8 cellular contexts compared by ENCODE assay signal in genomic region chr7:4610768-4611467, GRCh38.
DNase-seq lines count a peak whose midpoint lies in the region; ATAC-seq and TF ChIP-seq lines count a peak whose summit lies in the region.

No MANE protein-coding gene starts in this region.

- H3K36me3 ChIP-seq in neutrophil (no peaks in the 10 kb centered on the region), aorta (ENCODE audit: control insufficient read depth in 1 of 2, insufficient read depth in 2 of 2, low read length in 1 of 2) (no peaks in the 10 kb centered on the region)

- no peak overlapping the region for H3K4me3 ChIP-seq in AG09309 (ENCODE audit: control insufficient read depth, low read depth, low read length)
- no peak overlapping the region for H3K4me3 ChIP-seq in fibroblast of pulmonary artery (replicated peaks; ENCODE audit: low read depth, low read length)
- no peak overlapping the region for H3K4me3 ChIP-seq in neutrophil (ENCODE audit: low read depth in 1 of 2, low read length in 1 of 2)
- H3K4me3 ChIP-seq in aorta (ENCODE audit: low read length in 2 of 2): no peak overlapping the region

- peak; percentile 78 for TF ChIP-seq CTCF in AG09309 (IDR thresholded peaks at IDR 0.05; ENCODE audit: control insufficient read depth, insufficient read depth, low read depth, low read length, missing control alignments)
- peak; percentile 79 for TF ChIP-seq CTCF in fibroblast of pulmonary artery (IDR thresholded peaks at IDR 0.05; ENCODE audit: low read length, missing control alignments)
- TF ChIP-seq CTCF in neutrophil (IDR thresholded peaks at IDR 0.05): peak; percentile 74

- WGBS in aorta, 2 donors: 34 to 35% methylated on average over 8 of the region's 8 CpGs

- intact Hi-C loops in aorta (cut with DNase I): loop anchor here (1.0 kb wide), 1 partner anchor 20 kb away; no protein-coding TSS in a partner anchor

- DNase-seq in AG09309 (ENCODE audit: low read depth) (no peak), HT-29 (ENCODE audit: low spot score) (peak; percentile 91), OCI-M1 (lab: John Stamatoyannopoulos, UW) (peak; percentile 63), fibroblast of pulmonary artery (ENCODE audit: low read depth) (peak; percentile 82), aorta (peak in 1 of 2 donors; percentile 60)
- DNase-seq in activated T-cell treated with anti-CD3 and anti-CD28 coated beads, Interleukin-2, amount 50 U/mL, for 1 hour: peak; percentile 56

- no peak overlapping the region for H3K27ac ChIP-seq in neutrophil
- no peak overlapping the region for H3K27ac ChIP-seq in aorta (ENCODE audit: low read depth in 1 of 2, low read length in 2 of 2)

- peaks cover 17 to 20% of the 10 kb centered on the region in 2 experiments for H3K4me1 ChIP-seq in neutrophil (ENCODE audit: control insufficient read depth in 1 of 2, insufficient read depth in 1 of 2, low read depth in 1 of 2, low read length in 1 of 2)
- H3K4me1 ChIP-seq in aorta (ENCODE audit: control insufficient read depth in 1 of 2, insufficient read depth in 2 of 2, low read length in 2 of 2): no peaks in the 10 kb centered on the region

- no peaks in the 10 kb centered on the region for H3K27me3 ChIP-seq in neutrophil
- no peaks in the 10 kb centered on the region for H3K27me3 ChIP-seq in aorta (ENCODE audit: control insufficient read depth in 1 of 2, insufficient read depth in 2 of 2, low read length in 1 of 2)

- H3K9me3 ChIP-seq in neutrophil (no peaks in the 10 kb centered on the region), aorta (ENCODE audit: control insufficient read depth, low read length) (no peaks in the 10 kb centered on the region)

- peak; percentile 68 for ATAC-seq in GM18861 (IDR thresholded peaks at IDR 0.05; ENCODE audit: unreplicated experiment)
- peak; percentile 85 for ATAC-seq in aorta (ENCODE audit: low FRiP score)
